1 cellular context compared by ENCODE assay signal in genomic region chr3:186929186-186929585, GRCh38.
TF ChIP-seq lines count a peak whose summit lies in the region.

No MANE protein-coding gene starts in this region.

TF ChIP-seq in GM23338, 12 proteins besides CTCF, POLR2A, EP300 and RAD21 (continued from another document):
- TF ChIP-seq ZNF462 (CRISPR knock-in tag; IDR thresholded peaks at IDR 0.05) (no peak), REST (IDR thresholded peaks at IDR 0.05; ENCODE audit: unreplicated experiment) (no peak)
